ENCODE assay signal across 1 cellular context in genomic region chr15:39969871-39970270, GRCh38.
TF ChIP-seq lines count a peak whose summit lies in the region.

No MANE protein-coding gene starts in this region.

TF ChIP-seq in HEK293, 187 proteins besides CTCF, POLR2A, EP300 and RAD21 (continued from another document):
- no peak for TF ChIP-seq ZBTB49 (tag by site-specific recombination; IDR thresholded peaks at IDR 0.05; ENCODE audit: low read depth)
- TF ChIP-seq ZSCAN16 (tag by site-specific recombination; IDR thresholded peaks at IDR 0.05) = no peak
- TF ChIP-seq ZNF558 (tag by site-specific recombination; IDR thresholded peaks at IDR 0.05) = no peak
- no peak for TF ChIP-seq ZNF654 (tag by site-specific recombination; IDR thresholded peaks at IDR 0.05; ENCODE audit: low read depth)
- TF ChIP-seq ZNF664 (tag by site-specific recombination; IDR thresholded peaks at IDR 0.05) = no peak
- TF ChIP-seq ZNF629 (tag by site-specific recombination; IDR thresholded peaks at IDR 0.05) = peak; percentile 77; the same call in 1 of the 2 replicates
- no peak for TF ChIP-seq ZNF341 (tag by site-specific recombination; IDR thresholded peaks at IDR 0.05; ENCODE audit: low read depth)
- TF ChIP-seq ZBTB44 (tag by site-specific recombination; IDR thresholded peaks at IDR 0.05) = 0 out of 2 replicates have a peak, but pooled peaks have one; percentile 15
- TF ChIP-seq SP2 (tag by site-specific recombination; IDR thresholded peaks at IDR 0.05) = no peak
- TF ChIP-seq ZNF501 (tag by site-specific recombination; IDR thresholded peaks at IDR 0.05) = no peak
- no peak for TF ChIP-seq ZEB2 (tag by site-specific recombination; IDR thresholded peaks at IDR 0.05)
- TF ChIP-seq ZNF221 (tag by site-specific recombination; IDR thresholded peaks at IDR 0.05; ENCODE audit: borderline replicate concordance) = no peak
- no peak for TF ChIP-seq ZNF362 (tag by site-specific recombination; IDR thresholded peaks at IDR 0.05)
- TF ChIP-seq PBX3 (CRISPR knock-in tag; IDR thresholded peaks at IDR 0.05) = no peak
- peak; percentile 67 for TF ChIP-seq GLIS1 (tag by site-specific recombination; IDR thresholded peaks at IDR 0.05)
- TF ChIP-seq ZNF366 (tag by site-specific recombination; conservative IDR thresholded peaks at IDR 0.05) = peak; percentile 58
- 0 out of 2 replicates have a peak, but pooled peaks have one; percentile 23 for TF ChIP-seq ZBTB8A (tag by site-specific recombination; IDR thresholded peaks at IDR 0.05)
- no peak for TF ChIP-seq ZNF548 (tag by site-specific recombination; IDR thresholded peaks at IDR 0.05)
- peak; percentile 72 for TF ChIP-seq ZNF580 (tag by site-specific recombination; IDR thresholded peaks at IDR 0.05)
- no peak for TF ChIP-seq ZFP69B (tag by site-specific recombination; IDR thresholded peaks at IDR 0.05)
- TF ChIP-seq REPIN1 (tag by site-specific recombination; IDR thresholded peaks at IDR 0.05; ENCODE audit: low read depth) = no peak
- peak; percentile 64; the same call in 1 of the 2 replicates for TF ChIP-seq KLF10 (tag by site-specific recombination; IDR thresholded peaks at IDR 0.05)
- no peak for TF ChIP-seq ZNF707 (tag by site-specific recombination; IDR thresholded peaks at IDR 0.05)
- no peak for TF ChIP-seq ZNF148 (tag by site-specific recombination; IDR thresholded peaks at IDR 0.05; ENCODE audit: borderline replicate concordance)
- TF ChIP-seq ZNF701 (tag by site-specific recombination; IDR thresholded peaks at IDR 0.05) = no peak
- TF ChIP-seq KLF8 (tag by site-specific recombination; IDR thresholded peaks at IDR 0.05) = no peak
- peak; percentile 48 for TF ChIP-seq PRDM10 (tag by site-specific recombination; IDR thresholded peaks at IDR 0.05)
- TF ChIP-seq ZNF394 (tag by site-specific recombination; IDR thresholded peaks at IDR 0.05; ENCODE audit: borderline replicate concordance) = no peak
- TF ChIP-seq MEIS1 (CRISPR knock-in tag; IDR thresholded peaks at IDR 0.05; ENCODE audit: borderline replicate concordance) = no peak
- no peak for TF ChIP-seq ZNF449 (tag by site-specific recombination; IDR thresholded peaks at IDR 0.05)
- TF ChIP-seq ZNF433 (tag by site-specific recombination; IDR thresholded peaks at IDR 0.05; ENCODE audit: low read depth) = no peak
- TF ChIP-seq MZF1 (tag by site-specific recombination; IDR thresholded peaks at IDR 0.05; ENCODE audit: borderline replicate concordance) = no peak
- TF ChIP-seq ZNF645 (tag by site-specific recombination; IDR thresholded peaks at IDR 0.05) = no peak
- TF ChIP-seq INSM2 (tag by site-specific recombination; IDR thresholded peaks at IDR 0.05) = 0 out of 2 replicates have a peak, but pooled peaks have one; percentile 16
- TF ChIP-seq ZFP37 (tag by site-specific recombination; IDR thresholded peaks at IDR 0.05) = no peak
- TF ChIP-seq BCL6B (tag by site-specific recombination; IDR thresholded peaks at IDR 0.05) = no peak
- TF ChIP-seq ZNF830 (tag by site-specific recombination; IDR thresholded peaks at IDR 0.05; ENCODE audit: low read depth) = no peak
- 0 out of 2 replicates have a peak, but pooled peaks have one; percentile 36 for TF ChIP-seq ZNF184 (tag by site-specific recombination; IDR thresholded peaks at IDR 0.05)
- TF ChIP-seq ZNF768 (tag by site-specific recombination; IDR thresholded peaks at IDR 0.05) = no peak
- TF ChIP-seq ZNF843 (tag by site-specific recombination; IDR thresholded peaks at IDR 0.05) = 0 out of 2 replicates have a peak, but pooled peaks have one; percentile 35
- no peak for TF ChIP-seq ZNF138 (tag by site-specific recombination; IDR thresholded peaks at IDR 0.05; ENCODE audit: borderline replicate concordance)
- no peak for TF ChIP-seq GFI1B (tag by site-specific recombination; IDR thresholded peaks at IDR 0.05)
- no peak for TF ChIP-seq OVOL3 (tag by site-specific recombination; IDR thresholded peaks at IDR 0.05)
- no peak for TF ChIP-seq ZNF157 (tag by site-specific recombination; IDR thresholded peaks at IDR 0.05)
TF ChIP-seq in HEK293: peak in this region for 18.
